18 cellular contexts compared by ENCODE assay signal in the genomic region with DNA sequence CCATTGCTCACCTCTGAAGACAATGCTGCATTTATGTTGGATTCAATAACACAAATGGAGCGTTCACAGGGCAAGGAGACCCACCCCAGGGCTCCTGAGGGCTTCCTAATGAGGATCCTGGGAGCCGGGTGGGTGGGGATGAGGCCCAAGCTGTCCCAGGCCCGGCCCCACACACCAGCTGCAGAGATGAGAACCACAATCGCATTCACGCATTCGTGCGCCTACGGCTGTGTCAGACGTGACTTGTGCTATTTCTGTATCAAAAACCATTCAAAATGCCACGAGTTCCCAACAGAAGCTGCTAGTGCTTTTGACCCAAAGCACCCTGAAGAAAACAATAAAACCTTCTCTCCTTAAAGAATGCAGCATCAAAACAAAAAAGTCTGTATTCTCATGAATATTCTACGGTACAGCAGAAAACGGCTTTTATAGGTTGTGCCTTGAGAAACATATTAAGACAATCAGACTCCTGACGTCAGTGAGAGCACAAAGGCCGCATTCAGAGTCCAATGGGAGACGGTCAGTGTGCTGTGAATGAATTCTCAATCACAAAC.
A peak's percentile ranks its signal among the peaks of the same experiment; 100 is the strongest.
DNase-seq lines count a peak whose midpoint lies in the region; TF ChIP-seq lines count a peak whose summit lies in the region.
"Had no signal": no experiment of that assay in that cellular context is flagged by ENCODE, and none has a peak within 500 bp of the region (broad histone marks: within the 10 kb centered on the region; RNA-seq: fewer than 3 reads in every experiment).

No MANE protein-coding gene starts in this region.

- DNase-seq in cardiac septum (ENCODE audit: low spot score) (peak; percentile 47), left ventricle myocardium inferior (no peak), hypothalamus (lab: John Stamatoyannopoulos, UW) (peak in 29 of 51 donors; percentile 21 to 92 (median 62)), osteocyte (ENCODE audit: extremely low spot score, unreplicated experiment) (peak; percentile 66), type B pancreatic cell (ENCODE audit: extremely low spot score, unreplicated experiment) (peak; percentile 59), NCI-H146 (lab: John Stamatoyannopoulos, UW) (no peak), mammary epithelial cell (no peak), SK-N-DZ (ENCODE audit: low spot score) (no peak)
- DNase-seq: activated CD4-positive, alpha-beta T cell treated with anti-CD3 and anti-CD28 coated beads, Interleukin-2, amount 10 ng/mL, durations not matched to agents 24 days and 14 days; activated T-cell treated with anti-CD3 and anti-CD28 coated beads, Interleukin-2, amount 50 U/mL, for 72 hours; CD4-positive, alpha-beta memory T cell; lower lobe of right lung; MV-4-11; NCI-H82 had no signal

- in situ Hi-C loops in mammary epithelial cell (cut with MboI; ENCODE audit: low sequenced_read_pairs in 2 of 2): no loop called here

- no peaks in the 10 kb centered on the region for H3K79me2 ChIP-seq in mammary epithelial cell (ENCODE audit: insufficient read depth, low read length)

- dilution Hi-C loops in mammary epithelial cell (cut with HindIII; ENCODE audit: low sequenced_read_pairs): no loop called here

- H3K4me1 ChIP-seq in left ventricle myocardium inferior: peaks cover 36% of the 10 kb centered on the region
- H3K4me1 ChIP-seq in mammary epithelial cell (ENCODE audit: insufficient read depth, low read length): no peaks in the 10 kb centered on the region

- H3K36me3 ChIP-seq in left ventricle myocardium inferior: peaks cover 10% of the 10 kb centered on the region
- H3K36me3 ChIP-seq in mammary epithelial cell (ENCODE audit: insufficient read depth, low read length): no peaks in the 10 kb centered on the region
- H3K36me3 ChIP-seq: ovary had no signal

- CTCF ChIA-PET in mammary epithelial cell (lab: Charles Lee; ENCODE audit: low non-redundant PET): no interaction called here

- no peak overlapping the region for H2AFZ ChIP-seq in mammary epithelial cell (ENCODE audit: low read depth, low read length)

- H3K4me2 ChIP-seq in mammary epithelial cell (ENCODE audit: insufficient read depth, low read depth, low read length): no peak overlapping the region

- H3K9ac ChIP-seq in mammary epithelial cell (ENCODE audit: insufficient read depth, low read length): no peak overlapping the region

- peaks cover 3% of the 10 kb centered on the region for H3K4me1 Mint-ChIP-seq in osteocyte (ENCODE audit: unreplicated experiment)
- H3K4me1 Mint-ChIP-seq in type B pancreatic cell (ENCODE audit: unreplicated experiment): peaks cover 23% of the 10 kb centered on the region
- H3K4me1 Mint-ChIP-seq: activated CD4-positive, alpha-beta T cell treated with anti-CD3 and anti-CD28 coated beads, Interleukin-2, amount 10 ng/mL, durations not matched to agents 24 days and 14 days had no signal

- H3K4me3 ChIP-seq in left ventricle myocardium inferior (no peak overlapping the region), mammary epithelial cell (replicated peaks in 1 of 3; ENCODE audit: insufficient read depth in 1 of 3, low read depth in 2 of 3, low read length in 3 of 3) (no peak overlapping the region)
- H3K4me3 ChIP-seq: lower lobe of right lung, ovary had no signal

- H3K27ac Mint-ChIP-seq in osteocyte (ENCODE audit: unreplicated experiment) (no peak overlapping the region), type B pancreatic cell (no peak overlapping the region)
- H3K27ac Mint-ChIP-seq: activated CD4-positive, alpha-beta T cell treated with anti-CD3 and anti-CD28 coated beads, Interleukin-2, amount 10 ng/mL, durations not matched to agents 24 days and 14 days; activated T-cell treated with anti-CD3 and anti-CD28 coated beads, Interleukin-2, amount 50 U/mL, for 72 hours; IgD-negative memory B cell had no signal

- H3K27me3 ChIP-seq in left ventricle myocardium inferior (ENCODE audit: low read depth): no peaks in the 10 kb centered on the region
- no peaks in the 10 kb centered on the region for H3K27me3 ChIP-seq in mammary epithelial cell (ENCODE audit: insufficient read depth, low read length)
- H3K27me3 ChIP-seq: ovary had no signal

- H3K27ac ChIP-seq in left ventricle myocardium inferior (replicated peaks) (no peak overlapping the region), mammary epithelial cell (ENCODE audit: insufficient read depth, low read depth, low read length) (no peak overlapping the region)
- H3K27ac ChIP-seq: lower lobe of right lung, ovary, RWPE1 had no signal

- H3K36me3 Mint-ChIP-seq in osteocyte (ENCODE audit: unreplicated experiment) (peaks cover 2% of the 10 kb centered on the region), type B pancreatic cell (no peaks in the 10 kb centered on the region)

- H3K9me3 Mint-ChIP-seq in osteocyte (ENCODE audit: unreplicated experiment) (no peaks in the 10 kb centered on the region), type B pancreatic cell (no peaks in the 10 kb centered on the region)
- H3K9me3 Mint-ChIP-seq: activated CD4-positive, alpha-beta T cell treated with anti-CD3 and anti-CD28 coated beads, Interleukin-2, amount 10 ng/mL, durations not matched to agents 24 days and 14 days; activated T-cell treated with anti-CD3 and anti-CD28 coated beads, Interleukin-2, amount 50 U/mL, for 72 hours; IgD-negative memory B cell had no signal

- H3K27me3 Mint-ChIP-seq in osteocyte (ENCODE audit: unreplicated experiment): no peaks in the 10 kb centered on the region
- no peaks in the 10 kb centered on the region for H3K27me3 Mint-ChIP-seq in type B pancreatic cell
- H3K27me3 Mint-ChIP-seq: activated CD4-positive, alpha-beta T cell treated with anti-CD3 and anti-CD28 coated beads, Interleukin-2, amount 10 ng/mL, durations not matched to agents 24 days and 14 days; CD4-positive, alpha-beta memory T cell; IgD-negative memory B cell had no signal

- WGBS in mammary epithelial cell (ENCODE audit: low coverage, missing lambda C conversion rate): 94% methylated on average over 15 of the region's 15 CpGs

- TF ChIP-seq CTCF in left ventricle myocardium inferior (IDR thresholded peaks at IDR 0.05; ENCODE audit: borderline replicate concordance) (no peak), osteocyte (IDR thresholded peaks at IDR 0.05) (no peak), type B pancreatic cell (conservative IDR thresholded peaks at IDR 0.05) (no peak), mammary epithelial cell (conservative IDR thresholded peaks at IDR 0.05 in 1 of 2, IDR thresholded peaks at IDR 0.05 in 1 of 2; ENCODE audit: extremely low read depth in 1 of 2, insufficient read depth in 1 of 2, low read depth in 1 of 2, low read length in 2 of 2) (no peak)

- no peaks in the 10 kb centered on the region for H4K20me1 ChIP-seq in mammary epithelial cell (ENCODE audit: insufficient read depth, low read length)

- intact Hi-C loops in cardiac septum (cut with DNase I) (no loop called here), left ventricle myocardium inferior (cut with micrococcal nuclease) (no loop called here), mammary epithelial cell (cut with micrococcal nuclease) (no loop called here)

- H3K4me3 Mint-ChIP-seq in osteocyte (ENCODE audit: unreplicated experiment): no peak overlapping the region
- no peak overlapping the region for H3K4me3 Mint-ChIP-seq in type B pancreatic cell
- H3K4me3 Mint-ChIP-seq: activated CD4-positive, alpha-beta T cell treated with anti-CD3 and anti-CD28 coated beads, Interleukin-2, amount 10 ng/mL, durations not matched to agents 24 days and 14 days; activated T-cell treated with anti-CD3 and anti-CD28 coated beads, Interleukin-2, amount 50 U/mL, for 72 hours; CD4-positive, alpha-beta memory T cell; H9; IgD-negative memory B cell had no signal

- no peaks in the 10 kb centered on the region for H3K9me3 ChIP-seq in left ventricle myocardium inferior (replicated peaks)
- no peaks in the 10 kb centered on the region for H3K9me3 ChIP-seq in mammary epithelial cell (replicated peaks; ENCODE audit: insufficient read depth, low read length)
- H3K9me3 ChIP-seq: lower lobe of right lung, ovary had no signal

- BruUV-seq in mammary epithelial cell (replicated peaks; lab: Mats Ljungman, UMichigan): no TSS peak

Comparison
In these comparisons a context has a peak if more than half of its experiments do, and no peak if none do; other contexts are left out.
1. DNase-seq: peak in cardiac septum (single experiment), hypothalamus (29 of 51), osteocyte (single experiment) and type B pancreatic cell (single experiment); none in left ventricle myocardium inferior (single experiment), NCI-H146 (single experiment), mammary epithelial cell (single experiment) and SK-N-DZ (single experiment).